ENCODE assay signal across 20 cellular contexts in the genomic region with DNA sequence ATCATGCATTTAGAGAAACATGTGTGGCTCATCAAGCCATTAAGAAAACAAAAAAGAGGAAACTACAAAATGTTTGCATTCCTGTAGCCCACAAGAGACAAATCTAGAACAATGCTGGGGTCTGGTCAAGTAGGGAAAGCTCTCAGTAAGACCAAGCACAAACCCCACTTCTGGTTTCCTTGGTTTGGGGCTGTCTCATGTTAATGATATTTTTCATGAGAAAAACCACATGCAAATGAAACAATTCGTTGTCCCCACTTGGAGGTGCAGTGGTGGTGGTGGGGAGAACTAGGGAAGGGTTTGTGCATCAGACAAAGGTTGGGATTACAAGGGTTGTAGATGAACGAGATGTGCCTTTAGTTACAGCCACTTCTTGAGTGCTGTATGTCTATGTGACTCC.
"Had no signal": no experiment of that assay in that cellular context is flagged by ENCODE, and none has a peak within 500 bp of the region (broad histone marks: within the 10 kb centered on the region; RNA-seq: fewer than 3 reads in every experiment).

No MANE protein-coding gene starts in this region.

- H3K4me1 Mint-ChIP-seq: natural killer cell had no signal

- ATAC-seq: heart left ventricle, mucosa of descending colon, natural killer cell had no signal

- H3K4me3 Mint-ChIP-seq: natural killer cell had no signal

- H3K27me3 ChIP-seq: cardiac muscle cell, heart left ventricle, right atrium auricular region, tibial artery, uterus had no signal

- H3K4me3 ChIP-seq: cardiac muscle cell, heart left ventricle, mucosa of descending colon, right atrium auricular region, skin epidermis, tibial artery, uterus had no signal

- H3K36me3 Mint-ChIP-seq: natural killer cell had no signal

- H3K27ac Mint-ChIP-seq: natural killer cell had no signal

- H3K4me1 ChIP-seq: right atrium auricular region, tibial artery, uterus had no signal

- H3K36me3 ChIP-seq: cardiac muscle cell, heart left ventricle, right atrium auricular region, tibial artery, uterus had no signal

- DNase-seq: activated CD4-positive, alpha-beta T cell treated with anti-CD3 and anti-CD28 coated beads for 1 hour; activated CD4-positive, alpha-beta T cell treated with anti-CD3 and anti-CD28 coated beads, Interleukin-2, amount 50 U/mL, for 48 hours; activated gamma-delta T cell; activated T-cell treated with anti-CD3 and anti-CD28 coated beads, Interleukin-2, amount 50 U/mL, for 48 hours; cortex of kidney; effector CD8-positive, alpha-beta T cell; heart left ventricle; mammary epithelial cell; mucosa of descending colon; natural killer cell; posterior cingulate gyrus; stimulated activated CD4-positive, alpha-beta T cell treated with anti-CD3 and anti-CD28 coated beads, Interleukin-4, amount 100 ng/mL, for 4 hours; tibial artery; uterus had no signal

- H3K9me3 Mint-ChIP-seq: natural killer cell had no signal

- H3K9me3 ChIP-seq: heart left ventricle, mucosa of descending colon, right atrium auricular region, tibial artery, uterus had no signal

- FAIRE-seq: astrocyte, frontal cortex, islet of Langerhans had no signal
